ENCODE assay signal across 8 cellular contexts in genomic region chr2:70767699-70768584, GRCh38. TPM values are rescaled to one million over a fixed set of nuclear protein-coding genes. Genes with fewer than 3 reads are reported as not detected.
A peak's percentile ranks its signal among the peaks of the same experiment; 100 is the strongest.
DNase-seq lines count a peak whose midpoint lies in the region; ATAC-seq and TF ChIP-seq lines count a peak whose summit lies in the region.

Gene ADD2, minus strand, starts transcription at chr2:70768200. Its CDS starts 61,792 bp downstream, at chr2:70706408.

- CTCF ChIA-PET in activated B cell treated with CpG ODN at 0.5 μM for 24 hours (lab: Charles Lee) = interaction anchor here (0.6 to 1.9 kb wide), 8 partner anchors 9 to 112 kb away, joined by 3 to 9 read pairs (median 3); partner anchors contain the start of gene FIGLA

- H3K27ac ChIP-seq in duodenal mucosa (ENCODE audit: low read depth, low read length) = no peak within 1 kb of the TSS
- no peak within 1 kb of the TSS for H3K27ac ChIP-seq in mesenchymal stem cell (ENCODE audit: low read length, poor library complexity, severe bottlenecking)

- H3K9ac ChIP-seq in duodenal mucosa (ENCODE audit: low read depth in 1 of 2, low read length in 2 of 2) (no peak within 1 kb of the TSS), mesenchymal stem cell (ENCODE audit: low read length) (peak within 1 kb of the TSS; percentile 49)

- POLR2A ChIA-PET in activated B cell treated with CpG ODN at 0.5 μM for 24 hours (lab: Charles Lee) = interaction anchor here (1.0 kb wide), 1 partner anchor 45 kb away, joined by 3 read pairs; no protein-coding TSS in a partner anchor

- H3K27me3 ChIP-seq in duodenal mucosa (ENCODE audit: control insufficient read depth in 1 of 2, insufficient read depth in 2 of 2, low read length in 2 of 2) (peaks cover 45 to 50% of the 10 kb centered on the region in 2 donors), mesenchymal stem cell (ENCODE audit: control insufficient read depth in 1 of 2, insufficient read depth in 1 of 2, low read length in 2 of 2) (peaks cover 77 to 83% of the 10 kb centered on the region in 2 experiments)

- no peak within 1 kb of the TSS for H3K23ac ChIP-seq in mesenchymal stem cell (ENCODE audit: low read length in 2 of 2)

- no peak within 1 kb of the TSS for H3K18ac ChIP-seq in mesenchymal stem cell (ENCODE audit: low read depth in 1 of 2, low read length in 2 of 2)

- peak within 1 kb of the TSS; percentile 25 to 53 for H3K4me3 ChIP-seq in duodenal mucosa (ENCODE audit: low read depth in 1 of 2, low read length in 2 of 2)
- peak within 1 kb of the TSS in 1 of 2 experiments; percentile 70 for H3K4me3 ChIP-seq in mesenchymal stem cell (ENCODE audit: insufficient read depth in 1 of 2, low read depth in 1 of 2, low read length in 2 of 2)

- H2AK5ac ChIP-seq in mesenchymal stem cell (ENCODE audit: low read length, severe bottlenecking) = no peak within 1 kb of the TSS

- H2AFZ ChIP-seq in mesenchymal stem cell (ENCODE audit: low read depth, low read length) = no peak within 1 kb of the TSS

- H3K36me3 Mint-ChIP-seq in activated B cell treated with CpG ODN at 0.5 μM for 24 hours (ENCODE audit: low read depth) = no peaks in the 10 kb centered on the region
- H3K36me3 Mint-ChIP-seq in stimulated activated memory B cell treated with anti-CD40 and anti-IgM and Interleukin-4, amounts not matched to agents 10 μg/mL and 1 μg/mL and 100 μg/mL, for 72 hours = no peaks in the 10 kb centered on the region

- H3K4me2 ChIP-seq in mesenchymal stem cell (ENCODE audit: low read length, poor library complexity, severe bottlenecking) = peak within 1 kb of the TSS; percentile 84

- no peak within 1 kb of the TSS for H2BK5ac ChIP-seq in mesenchymal stem cell (ENCODE audit: low read depth, low read length, poor library complexity, severe bottlenecking)

- ATAC-seq in activated B cell treated with CpG ODN at 0.5 μM for 24 hours (ENCODE audit: low read depth) (peak; percentile 69), GM19395 (IDR thresholded peaks at IDR 0.05; ENCODE audit: unreplicated experiment) (no peak), HG03521 (IDR thresholded peaks at IDR 0.05; ENCODE audit: unreplicated experiment) (no peak)
- peak; percentile 81 for ATAC-seq in stimulated activated memory B cell treated with anti-CD40 and anti-IgM and Interleukin-4, amounts not matched to agents 10 μg/mL and 1 μg/mL and 100 μg/mL, for 72 hours

- H3K9me3 Mint-ChIP-seq in activated B cell treated with CpG ODN at 0.5 μM for 24 hours = peaks cover under 1% of the 10 kb centered on the region
- no peaks in the 10 kb centered on the region for H3K9me3 Mint-ChIP-seq in stimulated activated memory B cell treated with anti-CD40 and anti-IgM and Interleukin-4, amounts not matched to agents 10 μg/mL and 1 μg/mL and 100 μg/mL, for 72 hours

- WGBS in mesenchymal stem cell = 1% methylated on average over 27 of the region's 74 CpGs

- peak; percentile 41 for DNase-seq in EL
- DNase-seq in NCI-H1105 (lab: John Stamatoyannopoulos, UW) = peak; percentile 38
- DNase-seq in activated B cell treated with CpG ODN at 0.5 μM for 24 hours = peak; percentile 53
- peak; percentile 10 for DNase-seq in mesenchymal stem cell

- H2BK12ac ChIP-seq in mesenchymal stem cell (ENCODE audit: low read length in 2 of 2) = no peak within 1 kb of the TSS

- H3K4me3 Mint-ChIP-seq in activated B cell treated with CpG ODN at 0.5 μM for 24 hours = peak within 1 kb of the TSS; percentile 90
- peak within 1 kb of the TSS; percentile 95 for H3K4me3 Mint-ChIP-seq in stimulated activated memory B cell treated with anti-CD40 and anti-IgM and Interleukin-4, amounts not matched to agents 10 μg/mL and 1 μg/mL and 100 μg/mL, for 72 hours

- H3K4me1 ChIP-seq in duodenal mucosa (ENCODE audit: control insufficient read depth in 1 of 2, insufficient read depth in 2 of 2, low read length in 2 of 2) (peaks cover 6 to 7% of the 10 kb centered on the region in 2 donors), mesenchymal stem cell (ENCODE audit: control insufficient read depth, insufficient read depth, low read depth, low read length) (peaks cover 15% of the 10 kb centered on the region)

- peak within 1 kb of the TSS; percentile 13 for H2BK120ac ChIP-seq in mesenchymal stem cell (ENCODE audit: low read depth, low read length)

- H4K8ac ChIP-seq in mesenchymal stem cell (ENCODE audit: low read length) = no peak within 1 kb of the TSS

- intact Hi-C loops in activated B cell treated with CpG ODN at 0.5 μM for 24 hours (cut with micrococcal nuclease) = loop anchor here (5.0 kb wide), 4 partner anchors 66 to 466 kb away; partner anchors contain the start of gene FAM136A

- no peaks in the 10 kb centered on the region for H3K9me3 ChIP-seq in duodenal mucosa (ENCODE audit: control insufficient read depth in 1 of 2, low read length in 2 of 2)
- no peaks in the 10 kb centered on the region for H3K9me3 ChIP-seq in mesenchymal stem cell (ENCODE audit: control insufficient read depth, low read length)

- H3K79me1 ChIP-seq in mesenchymal stem cell (replicated peaks; ENCODE audit: low read length, poor library complexity, severe bottlenecking) = no peaks in the 10 kb centered on the region

- peaks cover 16% of the 10 kb centered on the region for H3K27me3 Mint-ChIP-seq in activated B cell treated with CpG ODN at 0.5 μM for 24 hours
- peaks cover 13% of the 10 kb centered on the region for H3K27me3 Mint-ChIP-seq in stimulated activated memory B cell treated with anti-CD40 and anti-IgM and Interleukin-4, amounts not matched to agents 10 μg/mL and 1 μg/mL and 100 μg/mL, for 72 hours

- no peaks in the 10 kb centered on the region for H3K36me3 ChIP-seq in duodenal mucosa (ENCODE audit: control insufficient read depth in 1 of 2, insufficient read depth in 2 of 2, low read length in 2 of 2)
- H3K36me3 ChIP-seq in mesenchymal stem cell (ENCODE audit: control insufficient read depth in 1 of 2, insufficient read depth in 2 of 2, low read depth in 1 of 2, low read length in 2 of 2) = no peaks in the 10 kb centered on the region

- no peak within 1 kb of the TSS for H3K14ac ChIP-seq in mesenchymal stem cell (ENCODE audit: low read length in 2 of 2)

- H3K27ac Mint-ChIP-seq in activated B cell treated with CpG ODN at 0.5 μM for 24 hours = peak within 1 kb of the TSS; percentile 85
- H3K27ac Mint-ChIP-seq in stimulated activated memory B cell treated with anti-CD40 and anti-IgM and Interleukin-4, amounts not matched to agents 10 μg/mL and 1 μg/mL and 100 μg/mL, for 72 hours = peak within 1 kb of the TSS; percentile 88

- H3K4me1 Mint-ChIP-seq in activated B cell treated with CpG ODN at 0.5 μM for 24 hours = peaks cover 24% of the 10 kb centered on the region
- peaks cover 19% of the 10 kb centered on the region for H3K4me1 Mint-ChIP-seq in stimulated activated memory B cell treated with anti-CD40 and anti-IgM and Interleukin-4, amounts not matched to agents 10 μg/mL and 1 μg/mL and 100 μg/mL, for 72 hours

- H4K91ac ChIP-seq in mesenchymal stem cell (ENCODE audit: low read length) = no peak within 1 kb of the TSS

- no peak for TF ChIP-seq CTCF in activated B cell treated with CpG ODN at 0.5 μM for 24 hours (IDR thresholded peaks at IDR 0.05)

- no peak within 1 kb of the TSS for H3K4ac ChIP-seq in mesenchymal stem cell (ENCODE audit: low read depth in 1 of 2, low read length in 2 of 2)

- H2BK15ac ChIP-seq in mesenchymal stem cell (ENCODE audit: low read depth, poor library complexity, severe bottlenecking) = no peak within 1 kb of the TSS

RNA-seq across cellular contexts. Expression of gene ADD2, which starts in this region (rescaled TPM):
- total RNA-seq in activated B cell treated with CpG ODN at 0.5 μM for 24 hours = 12.5 and 15.4 TPM in 2 replicates
- not detected for polyA plus RNA-seq in mesenchymal stem cell (2013, experiment 1 of 2)
- polyA plus RNA-seq in mesenchymal stem cell (2013, experiment 2 of 2) = not detected

Comparison
In these comparisons a context has a peak if more than half of its experiments do, and no peak if none do; other contexts are left out.
1. ATAC-seq: peak in activated B cell treated with CpG ODN at 0.5 μM for 24 hours (single experiment) and stimulated activated memory B cell treated with anti-CD40 and anti-IgM and Interleukin-4, amounts not matched to agents 10 μg/mL and 1 μg/mL and 100 μg/mL, for 72 hours (single experiment); none in GM19395 (single experiment) and HG03521 (single experiment).
2. Peak in every context shown above with its lines, with median percentiles within 50 percentile points of each other: DNase-seq.